Comparison of ENCODE assay signal across 8 cellular contexts in the genomic region with DNA sequence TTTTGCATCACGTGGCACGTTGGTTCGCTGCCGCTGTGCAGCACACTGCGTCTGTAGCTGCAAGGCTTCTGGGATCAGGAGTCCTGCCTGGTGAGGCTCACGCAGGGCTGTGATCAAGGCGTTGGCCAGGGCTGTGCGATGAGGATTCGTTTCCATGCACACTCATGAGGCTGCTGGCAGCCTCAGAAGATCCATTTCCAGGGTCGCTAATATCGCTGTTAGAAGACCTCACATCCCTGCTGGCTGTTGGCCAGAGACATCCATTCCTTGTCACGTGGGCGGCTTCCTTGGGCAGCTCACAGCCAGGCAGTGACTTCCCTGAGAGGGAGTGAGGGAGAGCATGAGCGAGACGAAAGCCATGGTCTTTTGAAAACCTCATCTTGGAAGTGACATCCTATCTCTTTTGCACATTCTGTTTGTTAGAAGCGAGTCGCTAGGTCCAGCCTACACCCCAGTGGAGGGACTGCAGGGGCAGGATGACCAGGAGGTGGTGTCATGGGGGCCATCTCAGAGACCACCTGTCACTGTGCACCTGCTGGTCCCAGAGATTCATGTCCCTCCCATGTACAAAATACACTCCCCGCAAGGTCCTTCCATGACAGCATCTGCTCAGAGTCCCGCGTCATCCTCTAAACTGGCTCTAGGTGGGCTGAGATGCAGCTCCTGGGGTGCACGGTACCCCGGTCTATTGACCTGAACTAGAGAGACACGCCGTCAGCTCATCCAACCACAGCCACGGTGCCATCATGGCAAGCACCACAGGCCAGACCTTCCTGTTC. TPM values are rescaled to one million over a fixed set of nuclear protein-coding genes. Genes with fewer than 3 reads are reported as not detected.
DNase-seq lines count a peak whose midpoint lies in the region; ATAC-seq, FAIRE-seq and TF ChIP-seq lines count a peak whose summit lies in the region.

No MANE protein-coding gene starts in this region.

- peak in 3 of 4 donors; percentile 17 to 21 (median 19) for ATAC-seq in pancreas
- ATAC-seq in GM19351 (IDR thresholded peaks at IDR 0.05; ENCODE audit: unreplicated experiment), result no peak
- ATAC-seq in stimulated activated memory B cell treated with anti-CD40 and anti-IgM and Interleukin-4, amounts not matched to agents 10 μg/mL and 1 μg/mL and 100 μg/mL, for 72 hours, result no peak
- no peak for ATAC-seq in HG02884 (IDR thresholded peaks at IDR 0.05; ENCODE audit: unreplicated experiment)

- TF ChIP-seq CTCF in pancreas (IDR thresholded peaks at IDR 0.05), result no peak

- no peak for FAIRE-seq in pancreas (lab: Jason Lieb, UNC)

- peaks cover 36% of the 10 kb centered on the region for H3K4me1 Mint-ChIP-seq in stimulated activated memory B cell treated with anti-CD40 and anti-IgM and Interleukin-4, amounts not matched to agents 10 μg/mL and 1 μg/mL and 100 μg/mL, for 72 hours

- H3K4me1 ChIP-seq in SJSA1 (replicated peaks) (peaks cover 44% of the 10 kb centered on the region), pancreas (peaks cover 0 to 13% (median 0%) of the 10 kb centered on the region in 3 donors)

- H3K27ac ChIP-seq in SJSA1 (peak overlapping the region; percentile 71), pancreas (peak overlapping the region in 1 of 4 donors; percentile 5)

- DNase-seq in GM03348 (ENCODE audit: low spot score) (peak; percentile 27), SJSA1 (ENCODE audit: low read depth in 1 of 2, low spot score in 2 of 2) (no peak), foreskin melanocyte (peak; percentile 52), pancreas (peak in 2 of 6 donors; percentile 8 to 43)
- no peak for DNase-seq in stimulated activated CD4-positive, alpha-beta T cell treated with anti-CD3 and anti-CD28 coated beads, Interleukin-4, amount 100 ng/mL, for 1 hour

- WGBS in pancreas, 2 donors, result 84 to 85% methylated on average over 25 of the region's 25 CpGs

- no peak overlapping the region for H3K4me3 Mint-ChIP-seq in stimulated activated memory B cell treated with anti-CD40 and anti-IgM and Interleukin-4, amounts not matched to agents 10 μg/mL and 1 μg/mL and 100 μg/mL, for 72 hours

- peaks cover 41% of the 10 kb centered on the region for H3K27me3 Mint-ChIP-seq in stimulated activated memory B cell treated with anti-CD40 and anti-IgM and Interleukin-4, amounts not matched to agents 10 μg/mL and 1 μg/mL and 100 μg/mL, for 72 hours

- no peak overlapping the region for H3K4me3 ChIP-seq in SJSA1
- H3K4me3 ChIP-seq in pancreas, result no peak overlapping the region

- no peak overlapping the region for H3K27ac Mint-ChIP-seq in stimulated activated memory B cell treated with anti-CD40 and anti-IgM and Interleukin-4, amounts not matched to agents 10 μg/mL and 1 μg/mL and 100 μg/mL, for 72 hours

- no peaks in the 10 kb centered on the region for H3K36me3 ChIP-seq in SJSA1
- H3K36me3 ChIP-seq in pancreas, result no peaks in the 10 kb centered on the region

- H3K9me3 Mint-ChIP-seq in stimulated activated memory B cell treated with anti-CD40 and anti-IgM and Interleukin-4, amounts not matched to agents 10 μg/mL and 1 μg/mL and 100 μg/mL, for 72 hours, result no peaks in the 10 kb centered on the region

- intact Hi-C loops in pancreas (cut with DNase I), result no loop called here

- no peaks in the 10 kb centered on the region for H3K36me3 Mint-ChIP-seq in stimulated activated memory B cell treated with anti-CD40 and anti-IgM and Interleukin-4, amounts not matched to agents 10 μg/mL and 1 μg/mL and 100 μg/mL, for 72 hours

- H3K9me3 ChIP-seq in SJSA1 (replicated peaks) (no peaks in the 10 kb centered on the region), pancreas (no peaks in the 10 kb centered on the region)

- H3K27me3 ChIP-seq in SJSA1 (replicated peaks) (no peaks in the 10 kb centered on the region), pancreas (no peaks in the 10 kb centered on the region)

RNA-seq across cellular contexts. Expression of a gene that starts 12.2 kb away (rescaled TPM):
- 48.5 and 79.6 TPM in 2 replicates for total RNA-seq in SJSA1 (2014; rRNA removed; shearing (Covaris generic))
- 10 to 100 TPM in 2 of 6 donors, 1 to 10 TPM in 4; 4.6 to 19.4 (median 8.3) TPM for total RNA-seq in pancreas
- polyA plus RNA-seq in pancreas, result 10 to 100 TPM; 21.3 to 21.6 TPM

RNA-seq across cellular contexts. Expression of a gene that starts 56.1 kb away (rescaled TPM):
- 0.21 TPM in 1 of 2 replicates, not detected in the other for total RNA-seq in SJSA1 (2014; rRNA removed; shearing (Covaris generic))
- total RNA-seq in pancreas, result 1 to 10 TPM in 2 of 6 donors, under 1 TPM in 4; 0.54 to 1.6 (median 0.88) TPM
- polyA plus RNA-seq in pancreas, result 1 to 10 TPM; 1.3 to 2.9 TPM

Comparison
In these comparisons a context has a peak if more than half of its experiments do, and no peak if none do; other contexts are left out.
1. DNase-seq: peak in GM03348 (single experiment) and foreskin melanocyte (single experiment); none in SJSA1 (0 of 2) and stimulated activated CD4-positive, alpha-beta T cell treated with anti-CD3 and anti-CD28 coated beads, Interleukin-4, amount 100 ng/mL, for 1 hour (single experiment).
2. ATAC-seq: peak in pancreas (3 of 4); none in GM19351 (single experiment), stimulated activated memory B cell treated with anti-CD40 and anti-IgM and Interleukin-4, amounts not matched to agents 10 μg/mL and 1 μg/mL and 100 μg/mL, for 72 hours (single experiment) and HG02884 (single experiment).